Comparison of ENCODE assay signal across 10 cellular contexts in the genomic region with DNA sequence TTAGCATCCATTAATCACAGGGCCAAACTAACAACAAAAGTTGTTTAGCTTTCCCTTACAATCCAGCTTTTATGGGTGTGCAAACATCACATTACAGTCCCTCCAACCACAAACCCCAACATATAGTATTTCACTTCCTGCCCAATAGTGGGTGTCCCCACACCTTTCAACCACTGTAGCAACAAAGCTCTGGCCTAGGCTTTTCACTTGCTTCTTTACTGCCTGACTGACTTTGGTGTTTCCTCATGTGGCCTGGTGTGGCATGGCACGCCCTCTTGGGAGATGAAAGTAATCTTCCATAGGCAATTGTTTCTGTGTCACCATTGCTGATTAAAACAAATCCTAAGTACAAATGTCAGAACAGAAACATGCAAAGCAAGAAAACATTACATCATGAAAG. TPM values are rescaled to one million over a fixed set of nuclear protein-coding genes. Genes with fewer than 3 reads are reported as not detected.
DNase-seq lines count a peak whose midpoint lies in the region; ATAC-seq, FAIRE-seq and TF ChIP-seq lines count a peak whose summit lies in the region.
"Had no signal": no experiment of that assay in that cellular context is flagged by ENCODE, and none has a peak within 500 bp of the region (broad histone marks: within the 10 kb centered on the region; RNA-seq: fewer than 3 reads in every experiment).

No MANE protein-coding gene starts in this region.

- H3K9me3 ChIP-seq in GM23248 (ENCODE audit: low read depth) = no peaks in the 10 kb centered on the region
- no peaks in the 10 kb centered on the region for H3K9me3 ChIP-seq in kidney (ENCODE audit: control insufficient read depth in 1 of 2, low read length in 2 of 2)

- H3K36me3 Mint-ChIP-seq in activated T-helper 2 cell treated with anti-CD3 and anti-CD28 coated beads, Interferon-gamma antibody, Interleukin-2, Interleukin-4, amounts not matched to agents 10 μg/mL and 5 μg/mL and 100 μg/mL, durations not matched to agents 14 hours and 24 hours and 36 hours (ENCODE audit: low read depth) = peaks cover 43% of the 10 kb centered on the region
- peaks cover 9 to 30% of the 10 kb centered on the region in 2 donors for H3K36me3 Mint-ChIP-seq in stimulated activated naive B cell treated with anti-CD40 and anti-IgM and Interleukin-4, amounts not matched to agents 10 μg/mL and 1 μg/mL and 100 μg/mL, for 72 hours

- no peaks in the 10 kb centered on the region for H3K36me3 ChIP-seq in GM23248 (ENCODE audit: low read depth)
- peaks cover 0 to 3% of the 10 kb centered on the region in 2 donors for H3K36me3 ChIP-seq in kidney (ENCODE audit: control insufficient read depth in 1 of 2, insufficient read depth in 2 of 2, low read length in 2 of 2)

- H3K79me2 ChIP-seq in GM23248 (ENCODE audit: insufficient read depth) = no peaks in the 10 kb centered on the region

- peak overlapping the region; percentile 60 for H3K27ac Mint-ChIP-seq in activated T-helper 2 cell treated with anti-CD3 and anti-CD28 coated beads, Interferon-gamma antibody, Interleukin-2, Interleukin-4, amounts not matched to agents 10 μg/mL and 5 μg/mL and 100 μg/mL, durations not matched to agents 14 hours and 24 hours and 36 hours
- H3K27ac Mint-ChIP-seq in stimulated activated naive B cell treated with anti-CD40 and anti-IgM and Interleukin-4, amounts not matched to agents 10 μg/mL and 1 μg/mL and 100 μg/mL, for 72 hours = peak overlapping the region; percentile 48
- H3K27ac Mint-ChIP-seq: dendritic cell treated with granulocyte-macrophage colony-stimulating factor and Interleukin-4, amounts not matched to agents 40 ng/mL and 50 ng/mL, for 4 days had no signal

- in situ Hi-C loops in GM13976 (cut with MboI; ENCODE audit: low sequenced_read_pairs, unreplicated experiment) (no loop called here), GM23248 (cut with MboI) (no loop called here)

- no peak overlapping the region for H3K4me3 Mint-ChIP-seq in activated T-helper 2 cell treated with anti-CD3 and anti-CD28 coated beads, Interferon-gamma antibody, Interleukin-2, Interleukin-4, amounts not matched to agents 10 μg/mL and 5 μg/mL and 100 μg/mL, durations not matched to agents 14 hours and 24 hours and 36 hours (ENCODE audit: low read depth)
- H3K4me3 Mint-ChIP-seq in stimulated activated naive B cell treated with anti-CD40 and anti-IgM and Interleukin-4, amounts not matched to agents 10 μg/mL and 1 μg/mL and 100 μg/mL, for 72 hours = no peak overlapping the region
- H3K4me3 Mint-ChIP-seq: dendritic cell treated with granulocyte-macrophage colony-stimulating factor and Interleukin-4, amounts not matched to agents 40 ng/mL and 50 ng/mL, for 4 days had no signal

- FAIRE-seq in kidney (lab: Jason Lieb, UNC) = no peak

- no peak overlapping the region for H3K4me3 ChIP-seq in GM23248
- H3K4me3 ChIP-seq in kidney (ENCODE audit: low read length in 2 of 2) = no peak overlapping the region

- H4K20me1 ChIP-seq in GM23248 (ENCODE audit: insufficient read depth) = no peaks in the 10 kb centered on the region

- DNase-seq in GM13976 (ENCODE audit: low spot score) (peak; percentile 53), GM23248 (no peak), retina (no peak), kidney (no peak)
- peak; percentile 62 for DNase-seq in activated T-helper 2 cell treated with anti-CD3 and anti-CD28 coated beads, Interferon-gamma antibody, Interleukin-2, Interleukin-4, amounts not matched to agents 10 μg/mL and 5 μg/mL and 100 μg/mL, durations not matched to agents 14 hours and 24 hours and 36 hours (ENCODE audit: low spot score)
- peak; percentile 18 for DNase-seq in stimulated activated naive B cell treated with anti-CD40 and anti-IgM and Interleukin-4, amounts not matched to agents 10 μg/mL and 1 μg/mL and 100 μg/mL, for 72 hours

- H3F3A ChIP-seq in GM23248 (ENCODE audit: insufficient read depth) = peaks cover 4% of the 10 kb centered on the region; the same call in 1 of the 2 replicates

- H3K4me1 ChIP-seq in GM23248 (ENCODE audit: insufficient read depth) (peaks cover 10% of the 10 kb centered on the region), kidney (ENCODE audit: control insufficient read depth in 1 of 2, insufficient read depth in 1 of 2, low read depth in 1 of 2, low read length in 2 of 2) (peaks cover 0 to 8% of the 10 kb centered on the region in 2 donors)

- H3K4me2 ChIP-seq in GM23248 (ENCODE audit: unreplicated experiment) = no peak overlapping the region

- no peak overlapping the region for H2AFZ ChIP-seq in GM23248

- peak; percentile 92 for ATAC-seq in GM21423 (IDR thresholded peaks at IDR 0.05; ENCODE audit: unreplicated experiment)
- peak; percentile 98 for ATAC-seq in HG03565 (IDR thresholded peaks at IDR 0.05; ENCODE audit: unreplicated experiment)
- ATAC-seq in stimulated activated naive B cell treated with anti-CD40 and anti-IgM and Interleukin-4, amounts not matched to agents 10 μg/mL and 1 μg/mL and 100 μg/mL, for 72 hours (replicated peaks) = peak; percentile 99

- no peaks in the 10 kb centered on the region for H3K27me3 ChIP-seq in GM23248 (replicated peaks; ENCODE audit: insufficient read depth)

- no peaks in the 10 kb centered on the region for H3K27me3 Mint-ChIP-seq in activated T-helper 2 cell treated with anti-CD3 and anti-CD28 coated beads, Interferon-gamma antibody, Interleukin-2, Interleukin-4, amounts not matched to agents 10 μg/mL and 5 μg/mL and 100 μg/mL, durations not matched to agents 14 hours and 24 hours and 36 hours (ENCODE audit: low read depth)
- no peaks in the 10 kb centered on the region for H3K27me3 Mint-ChIP-seq in stimulated activated naive B cell treated with anti-CD40 and anti-IgM and Interleukin-4, amounts not matched to agents 10 μg/mL and 1 μg/mL and 100 μg/mL, for 72 hours
- H3K27me3 Mint-ChIP-seq: dendritic cell treated with granulocyte-macrophage colony-stimulating factor and Interleukin-4, amounts not matched to agents 40 ng/mL and 50 ng/mL, for 4 days had no signal

- no peaks in the 10 kb centered on the region for H3K9me2 ChIP-seq in GM23248 (ENCODE audit: insufficient read depth)

- peaks cover 21% of the 10 kb centered on the region for H3K4me1 Mint-ChIP-seq in activated T-helper 2 cell treated with anti-CD3 and anti-CD28 coated beads, Interferon-gamma antibody, Interleukin-2, Interleukin-4, amounts not matched to agents 10 μg/mL and 5 μg/mL and 100 μg/mL, durations not matched to agents 14 hours and 24 hours and 36 hours (ENCODE audit: low read depth)
- H3K4me1 Mint-ChIP-seq in stimulated activated naive B cell treated with anti-CD40 and anti-IgM and Interleukin-4, amounts not matched to agents 10 μg/mL and 1 μg/mL and 100 μg/mL, for 72 hours = peaks cover 4 to 23% of the 10 kb centered on the region in 2 donors

- no peak overlapping the region for H3K9ac ChIP-seq in GM23248
- H3K9ac ChIP-seq in kidney (ENCODE audit: low read length in 2 of 2) = no peak overlapping the region

- 97 to 100% methylated on average over 1 of the region's 1 CpG for WGBS in GM23248 (ENCODE audit: low coverage in 1 of 2, low lambda C conversion rate in 2 of 2, missing lambda C conversion rate in 2 of 2), 2 experiments

- H3K27ac ChIP-seq in GM23248 (no peak overlapping the region), kidney (ENCODE audit: low read depth in 2 of 2, low read length in 2 of 2) (no peak overlapping the region)

- H3K9me3 Mint-ChIP-seq in activated T-helper 2 cell treated with anti-CD3 and anti-CD28 coated beads, Interferon-gamma antibody, Interleukin-2, Interleukin-4, amounts not matched to agents 10 μg/mL and 5 μg/mL and 100 μg/mL, durations not matched to agents 14 hours and 24 hours and 36 hours = no peaks in the 10 kb centered on the region
- no peaks in the 10 kb centered on the region for H3K9me3 Mint-ChIP-seq in stimulated activated naive B cell treated with anti-CD40 and anti-IgM and Interleukin-4, amounts not matched to agents 10 μg/mL and 1 μg/mL and 100 μg/mL, for 72 hours
- H3K9me3 Mint-ChIP-seq: dendritic cell treated with granulocyte-macrophage colony-stimulating factor and Interleukin-4, amounts not matched to agents 40 ng/mL and 50 ng/mL, for 4 days had no signal

- intact Hi-C loops in activated T-helper 2 cell treated with anti-CD3 and anti-CD28 coated beads, Interferon-gamma antibody, Interleukin-2, Interleukin-4, amounts not matched to agents 10 μg/mL and 5 μg/mL and 100 μg/mL, durations not matched to agents 14 hours and 24 hours and 36 hours (cut with micrococcal nuclease) = loop anchor here (2.0 kb wide), 1 partner anchor 46 kb away; the partner anchor contains the start of genes MCM8 and TRMT6
- intact Hi-C loops in kidney (cut with DNase I) = no loop called here

- no peak for TF ChIP-seq CTCF in GM13976 (IDR thresholded peaks at IDR 0.05; ENCODE audit: borderline replicate concordance, control extremely low read depth, extremely low read depth, insufficient read depth, missing control alignments)
- TF ChIP-seq CTCF in kidney (IDR thresholded peaks at IDR 0.05; ENCODE audit: borderline replicate concordance, extremely low read depth, insufficient read depth) = no peak

RNA-seq across cellular contexts. Expression of gene CRLS1, which starts 9.2 kb away (rescaled TPM):
- total RNA-seq in activated T-helper 2 cell treated with anti-CD3 and anti-CD28 coated beads, Interferon-gamma antibody, Interleukin-2, Interleukin-4, amounts not matched to agents 10 μg/mL and 5 μg/mL and 100 μg/mL, durations not matched to agents 14 hours and 24 hours and 36 hours = 52.1 TPM in 2 replicates
- total RNA-seq in GM23248 (2014; rRNA removed; shearing (Covaris generic)) = 50.3 and 51.0 TPM in 2 replicates
- polyA plus RNA-seq in GM23248 (2016; fragmentation: Nextera tagmentation; extraction: Ambion mirVana) (44.3 and 46.3 TPM in 2 replicates), kidney (ENCODE audit: insufficient read depth, low read depth, low replicate concordance) (88.9 TPM)
- total RNA-seq in kidney = 49.1 TPM

RNA-seq across cellular contexts. Expression of gene MCM8, which starts 46.3 kb away (rescaled TPM):
- 33.5 and 35.2 TPM in 2 replicates for total RNA-seq in activated T-helper 2 cell treated with anti-CD3 and anti-CD28 coated beads, Interferon-gamma antibody, Interleukin-2, Interleukin-4, amounts not matched to agents 10 μg/mL and 5 μg/mL and 100 μg/mL, durations not matched to agents 14 hours and 24 hours and 36 hours
- 6.4 and 7.7 TPM in 2 replicates for total RNA-seq in GM23248 (2014; rRNA removed; shearing (Covaris generic))
- 1.0 and 1.5 TPM in 2 replicates for polyA plus RNA-seq in GM23248 (2016; fragmentation: Nextera tagmentation; extraction: Ambion mirVana)
- 6.6 TPM for total RNA-seq in kidney
- polyA plus RNA-seq in kidney (ENCODE audit: insufficient read depth, low read depth, low replicate concordance) = 1.9 TPM

RNA-seq across cellular contexts. Expression of gene TRMT6, which starts 46.4 kb away (rescaled TPM):
- total RNA-seq in activated T-helper 2 cell treated with anti-CD3 and anti-CD28 coated beads, Interferon-gamma antibody, Interleukin-2, Interleukin-4, amounts not matched to agents 10 μg/mL and 5 μg/mL and 100 μg/mL, durations not matched to agents 14 hours and 24 hours and 36 hours = 25.5 and 27.5 TPM in 2 replicates
- total RNA-seq in GM23248 (2014; rRNA removed; shearing (Covaris generic)) = 8.2 and 9.7 TPM in 2 replicates
- 10.3 and 10.7 TPM in 2 replicates for polyA plus RNA-seq in GM23248 (2016; fragmentation: Nextera tagmentation; extraction: Ambion mirVana)
- total RNA-seq in kidney = 12.3 TPM
- 9.1 TPM for polyA plus RNA-seq in kidney (ENCODE audit: insufficient read depth, low read depth, low replicate concordance)

RNA-seq across cellular contexts. Expression of gene LRRN4, which starts 57.1 kb away (rescaled TPM):
- total RNA-seq in activated T-helper 2 cell treated with anti-CD3 and anti-CD28 coated beads, Interferon-gamma antibody, Interleukin-2, Interleukin-4, amounts not matched to agents 10 μg/mL and 5 μg/mL and 100 μg/mL, durations not matched to agents 14 hours and 24 hours and 36 hours = 0.11 TPM in 1 of 2 replicates, not detected in the other
- total RNA-seq in GM23248 (2014; rRNA removed; shearing (Covaris generic)) = not detected in 2 replicates
- polyA plus RNA-seq in GM23248 (2016; fragmentation: Nextera tagmentation; extraction: Ambion mirVana) (not detected in 2 replicates), kidney (ENCODE audit: insufficient read depth, low read depth, low replicate concordance) (1.6 TPM)
- 89.3 TPM for total RNA-seq in kidney
- total RNA-seq: HT1080 had no signal

Comparison
In these comparisons a context has a peak if more than half of its experiments do, and no peak if none do; other contexts are left out.
1. DNase-seq: peak in GM13976 (single experiment), activated T-helper 2 cell treated with anti-CD3 and anti-CD28 coated beads, Interferon-gamma antibody, Interleukin-2, Interleukin-4, amounts not matched to agents 10 μg/mL and 5 μg/mL and 100 μg/mL, durations not matched to agents 14 hours and 24 hours and 36 hours (single experiment) and stimulated activated naive B cell treated with anti-CD40 and anti-IgM and Interleukin-4, amounts not matched to agents 10 μg/mL and 1 μg/mL and 100 μg/mL, for 72 hours (single experiment); none in GM23248 (single experiment), retina (single experiment) and kidney (single experiment).
2. Peak in every context shown above with its lines, with median percentiles within 50 percentile points of each other: ATAC-seq.